In the genomic region with DNA sequence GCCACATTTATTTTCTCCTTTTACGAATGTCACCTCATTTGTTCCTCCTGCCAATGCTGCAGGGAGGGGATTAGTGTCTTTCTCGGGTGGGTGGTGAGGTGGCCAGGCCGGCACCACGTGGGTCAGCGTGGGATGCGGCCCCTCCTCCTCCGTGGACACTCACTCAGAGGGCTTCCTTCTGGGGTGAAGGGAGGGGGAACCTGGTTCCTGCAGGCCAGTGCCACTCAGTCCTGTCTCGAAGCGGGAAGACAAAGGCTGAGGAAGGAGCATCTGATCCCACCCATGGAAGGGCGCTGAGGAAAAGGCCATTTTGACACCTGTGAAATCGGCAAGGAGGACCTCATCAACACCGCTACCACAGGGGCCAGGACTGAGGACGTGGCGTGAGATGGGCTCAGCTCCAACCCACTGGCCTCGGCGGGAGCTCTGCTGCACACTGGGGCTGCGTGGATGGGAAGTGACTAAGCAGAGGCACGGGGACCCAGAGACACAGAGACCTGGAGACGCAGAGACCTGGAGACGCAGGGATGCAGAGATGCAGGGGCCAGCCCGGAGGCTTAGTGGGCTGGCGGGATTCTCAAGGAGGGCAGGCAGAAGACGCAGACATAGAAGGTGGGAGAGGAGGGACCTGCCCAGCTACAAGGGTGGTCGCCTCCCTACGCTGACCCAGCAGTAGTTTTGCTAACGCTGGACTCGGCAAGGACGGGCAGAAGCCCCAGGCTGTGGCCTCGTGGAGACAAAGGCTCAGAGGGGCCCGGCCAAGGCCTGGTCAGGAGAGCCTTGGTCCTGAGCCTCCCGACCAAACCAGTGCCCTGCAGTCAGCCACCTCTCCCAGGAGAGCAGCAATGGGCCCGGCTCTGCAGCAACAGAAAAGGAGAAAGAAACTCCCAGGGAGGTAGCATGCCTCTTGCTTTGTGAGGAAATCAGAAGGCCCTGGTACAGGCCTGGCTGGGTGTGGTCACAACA, we compare ENCODE assay signal across 17 cellular contexts.
A peak's percentile ranks its signal among the peaks of the same experiment; 100 is the strongest.
DNase-seq lines count a peak whose midpoint lies in the region; ATAC-seq, FAIRE-seq and TF ChIP-seq lines count a peak whose summit lies in the region.
"Had no signal": no experiment of that assay in that cellular context is flagged by ENCODE, and none has a peak within 500 bp of the region (broad histone marks: within the 10 kb centered on the region; RNA-seq: fewer than 3 reads in every experiment).

No MANE protein-coding gene starts in this region.

- no peak overlapping the region for H3K4me3 Mint-ChIP-seq in activated CD8-positive, alpha-beta T cell treated with anti-CD3 and anti-CD28 coated beads for 36 hours
- H3K4me3 Mint-ChIP-seq: activated naive CD4-positive, alpha-beta T cell treated with anti-CD3 and anti-CD28 coated beads for 36 hours; brain; CD8-positive, alpha-beta memory T cell had no signal

- peaks cover 10% of the 10 kb centered on the region for H3K27me3 Mint-ChIP-seq in activated CD8-positive, alpha-beta T cell treated with anti-CD3 and anti-CD28 coated beads for 36 hours
- H3K27me3 Mint-ChIP-seq: brain had no signal

- H3K4me1 Mint-ChIP-seq in activated CD8-positive, alpha-beta T cell treated with anti-CD3 and anti-CD28 coated beads for 36 hours (ENCODE audit: low read depth) = no peaks in the 10 kb centered on the region
- H3K4me1 Mint-ChIP-seq: brain; CD8-positive, alpha-beta memory T cell had no signal

- ATAC-seq in left ventricle myocardium superior (no peak), esophagus mucosa (no peak)
- ATAC-seq in activated CD8-positive, alpha-beta T cell treated with anti-CD3 and anti-CD28 coated beads for 36 hours = no peak
- ATAC-seq: left colon had no signal

- TF ChIP-seq CTCF in right atrium auricular region (IDR thresholded peaks at IDR 0.05) = no peak
- no peak for TF ChIP-seq CTCF in coronary artery (IDR thresholded peaks at IDR 0.05)
- TF ChIP-seq CTCF in activated CD8-positive, alpha-beta T cell treated with anti-CD3 and anti-CD28 coated beads for 36 hours (IDR thresholded peaks at IDR 0.05) = no peak

- H3K4me3 ChIP-seq in right atrium auricular region (no peak overlapping the region), coronary artery (no peak overlapping the region)
- H3K4me3 ChIP-seq: dorsolateral prefrontal cortex had no signal

- peak; percentile 32 for FAIRE-seq in urothelium cell line (lab: Jason Lieb, UNC)

- no peak overlapping the region for H3K27ac ChIP-seq in right atrium auricular region
- H3K27ac ChIP-seq in coronary artery = no peak overlapping the region
- H3K27ac ChIP-seq: dorsolateral prefrontal cortex, KMS-11, RWPE1, VCaP had no signal

- H3K9me3 ChIP-seq in right atrium auricular region = no peaks in the 10 kb centered on the region

- DNase-seq in right atrium auricular region (ENCODE audit: low spot score) (peak; percentile 43), left ventricle myocardium superior (no peak), coronary artery (ENCODE audit: low spot score) (peak; percentile 66), mucosa of gallbladder (ENCODE audit: low spot score) (peak; percentile 3), urothelium cell line (ENCODE audit: low spot score) (no peak), COLO829 (ENCODE audit: low spot score) (no peak)
- DNase-seq in activated CD8-positive, alpha-beta T cell treated with anti-CD3 and anti-CD28 coated beads for 36 hours = no peak
- DNase-seq: activated naive CD4-positive, alpha-beta T cell treated with anti-CD3 and anti-CD28 coated beads for 36 hours; CD8-positive, alpha-beta memory T cell; NCI-H1436 treated with DMSO at 0.1 percent for 48 hours had no signal

- H3K4me1 ChIP-seq in right atrium auricular region = no peaks in the 10 kb centered on the region

- H3K27me3 ChIP-seq in right atrium auricular region = no peaks in the 10 kb centered on the region
- H3K27me3 ChIP-seq: dorsolateral prefrontal cortex had no signal

- no peaks in the 10 kb centered on the region for H3K36me3 Mint-ChIP-seq in activated CD8-positive, alpha-beta T cell treated with anti-CD3 and anti-CD28 coated beads for 36 hours (ENCODE audit: low read depth)
- H3K36me3 Mint-ChIP-seq: CD8-positive, alpha-beta memory T cell had no signal

- intact Hi-C loops in left ventricle myocardium superior (cut with micrococcal nuclease) = no loop called here
- intact Hi-C loops in activated CD8-positive, alpha-beta T cell treated with anti-CD3 and anti-CD28 coated beads for 36 hours (cut with micrococcal nuclease) = no loop called here

- CTCF ChIA-PET in activated CD8-positive, alpha-beta T cell treated with anti-CD3 and anti-CD28 coated beads for 36 hours (lab: Charles Lee) = no interaction called here

- POLR2A ChIA-PET in activated CD8-positive, alpha-beta T cell treated with anti-CD3 and anti-CD28 coated beads for 36 hours (lab: Charles Lee) = no interaction called here

- no peaks in the 10 kb centered on the region for H3K36me3 ChIP-seq in right atrium auricular region

- H3K9me3 Mint-ChIP-seq in activated CD8-positive, alpha-beta T cell treated with anti-CD3 and anti-CD28 coated beads for 36 hours = no peaks in the 10 kb centered on the region
- H3K9me3 Mint-ChIP-seq: activated naive CD4-positive, alpha-beta T cell treated with anti-CD3 and anti-CD28 coated beads for 36 hours had no signal

- no peak overlapping the region for H3K27ac Mint-ChIP-seq in activated CD8-positive, alpha-beta T cell treated with anti-CD3 and anti-CD28 coated beads for 36 hours
- H3K27ac Mint-ChIP-seq: activated naive CD4-positive, alpha-beta T cell treated with anti-CD3 and anti-CD28 coated beads for 36 hours; CD8-positive, alpha-beta memory T cell had no signal

Comparison
In these comparisons a context has a peak if more than half of its experiments do, and no peak if none do; other contexts are left out.
1. DNase-seq: peak in right atrium auricular region (single experiment), coronary artery (single experiment) and mucosa of gallbladder (single experiment); none in left ventricle myocardium superior (single experiment), urothelium cell line (single experiment), COLO829 (single experiment) and activated CD8-positive, alpha-beta T cell treated with anti-CD3 and anti-CD28 coated beads for 36 hours (single experiment).